In genomic region chr12:49121047-49121696, GRCh38 we compare ENCODE assay signal across 1 cellular context.
TF ChIP-seq lines count a peak whose summit lies in the region.

No MANE protein-coding gene starts in this region.

TF ChIP-seq in endothelial cell of umbilical vein, 7 proteins besides CTCF, POLR2A, EP300 and RAD21:
- TF ChIP-seq JUN (IDR thresholded peaks at IDR 0.05; ENCODE audit: borderline replicate concordance, insufficient read depth, insufficient read length, low read depth): no peak
- no peak for TF ChIP-seq MYC (IDR thresholded peaks at IDR 0.05; ENCODE audit: low read depth, low read length)
- no peak for TF ChIP-seq EZH2 (IDR thresholded peaks at IDR 0.05; ENCODE audit: borderline replicate concordance, low read depth, low read length, severe bottlenecking)
- no peak for TF ChIP-seq GATA2 (IDR thresholded peaks at IDR 0.05; ENCODE audit: insufficient read depth, insufficient read length, low read depth, low read length)
- no peak for TF ChIP-seq FOS (IDR thresholded peaks at IDR 0.05; ENCODE audit: borderline replicate concordance, insufficient read depth, low read length)
- no peak for TF ChIP-seq MAX (IDR thresholded peaks at IDR 0.05; ENCODE audit: insufficient read depth, insufficient read length)
- TF ChIP-seq POLR2AphosphoS5 (IDR thresholded peaks at IDR 0.05; ENCODE audit: insufficient read depth, low read depth, low read length): no peak
TF ChIP-seq in endothelial cell of umbilical vein: peak in this region for 0.
